Comparison of ENCODE assay signal across 1 cellular context in the genomic region with DNA sequence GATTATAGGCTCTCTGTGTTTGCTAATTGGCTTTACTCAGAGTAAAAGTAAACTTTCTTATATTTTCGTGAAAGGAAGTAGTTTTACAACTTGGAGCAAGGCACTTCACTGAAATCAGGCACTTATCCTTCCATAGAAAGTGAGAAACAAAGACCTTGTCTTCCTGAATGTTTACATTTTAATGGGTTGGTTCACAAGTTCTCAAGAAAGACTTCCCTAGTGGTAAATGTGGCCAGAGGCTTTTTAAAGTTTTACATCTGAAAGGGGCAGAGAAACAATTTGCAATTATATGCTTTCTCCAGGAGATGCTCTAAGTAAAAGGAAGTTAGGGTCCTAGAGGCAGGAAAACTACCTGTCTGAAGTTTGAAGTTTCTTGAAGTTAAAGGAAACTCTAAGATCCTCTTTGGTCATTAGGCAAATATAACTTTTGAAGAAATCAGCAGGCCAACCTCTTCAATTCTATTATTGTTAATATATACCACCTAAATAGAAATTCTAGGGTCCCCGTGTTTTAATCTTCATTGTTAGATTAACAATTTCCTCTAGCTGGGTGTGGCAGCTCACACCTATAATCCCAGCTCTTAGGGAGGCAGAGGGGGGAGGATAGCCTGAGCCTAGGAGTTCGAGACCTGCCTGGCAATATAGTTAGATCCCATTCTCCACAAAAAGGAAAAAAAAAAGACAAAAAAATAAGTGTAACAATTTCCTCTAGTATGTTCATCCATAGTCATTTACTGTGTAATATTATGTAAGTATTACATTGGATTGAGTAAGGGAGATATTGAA.
A peak's percentile ranks its signal among the peaks of the same experiment; 100 is the strongest.
TF ChIP-seq lines count a peak whose summit lies in the region.

No MANE protein-coding gene starts in this region.

TF ChIP-seq in GM23338, 12 proteins besides CTCF, POLR2A, EP300 and RAD21 (continued from another document):
- TF ChIP-seq, protein P1, sequence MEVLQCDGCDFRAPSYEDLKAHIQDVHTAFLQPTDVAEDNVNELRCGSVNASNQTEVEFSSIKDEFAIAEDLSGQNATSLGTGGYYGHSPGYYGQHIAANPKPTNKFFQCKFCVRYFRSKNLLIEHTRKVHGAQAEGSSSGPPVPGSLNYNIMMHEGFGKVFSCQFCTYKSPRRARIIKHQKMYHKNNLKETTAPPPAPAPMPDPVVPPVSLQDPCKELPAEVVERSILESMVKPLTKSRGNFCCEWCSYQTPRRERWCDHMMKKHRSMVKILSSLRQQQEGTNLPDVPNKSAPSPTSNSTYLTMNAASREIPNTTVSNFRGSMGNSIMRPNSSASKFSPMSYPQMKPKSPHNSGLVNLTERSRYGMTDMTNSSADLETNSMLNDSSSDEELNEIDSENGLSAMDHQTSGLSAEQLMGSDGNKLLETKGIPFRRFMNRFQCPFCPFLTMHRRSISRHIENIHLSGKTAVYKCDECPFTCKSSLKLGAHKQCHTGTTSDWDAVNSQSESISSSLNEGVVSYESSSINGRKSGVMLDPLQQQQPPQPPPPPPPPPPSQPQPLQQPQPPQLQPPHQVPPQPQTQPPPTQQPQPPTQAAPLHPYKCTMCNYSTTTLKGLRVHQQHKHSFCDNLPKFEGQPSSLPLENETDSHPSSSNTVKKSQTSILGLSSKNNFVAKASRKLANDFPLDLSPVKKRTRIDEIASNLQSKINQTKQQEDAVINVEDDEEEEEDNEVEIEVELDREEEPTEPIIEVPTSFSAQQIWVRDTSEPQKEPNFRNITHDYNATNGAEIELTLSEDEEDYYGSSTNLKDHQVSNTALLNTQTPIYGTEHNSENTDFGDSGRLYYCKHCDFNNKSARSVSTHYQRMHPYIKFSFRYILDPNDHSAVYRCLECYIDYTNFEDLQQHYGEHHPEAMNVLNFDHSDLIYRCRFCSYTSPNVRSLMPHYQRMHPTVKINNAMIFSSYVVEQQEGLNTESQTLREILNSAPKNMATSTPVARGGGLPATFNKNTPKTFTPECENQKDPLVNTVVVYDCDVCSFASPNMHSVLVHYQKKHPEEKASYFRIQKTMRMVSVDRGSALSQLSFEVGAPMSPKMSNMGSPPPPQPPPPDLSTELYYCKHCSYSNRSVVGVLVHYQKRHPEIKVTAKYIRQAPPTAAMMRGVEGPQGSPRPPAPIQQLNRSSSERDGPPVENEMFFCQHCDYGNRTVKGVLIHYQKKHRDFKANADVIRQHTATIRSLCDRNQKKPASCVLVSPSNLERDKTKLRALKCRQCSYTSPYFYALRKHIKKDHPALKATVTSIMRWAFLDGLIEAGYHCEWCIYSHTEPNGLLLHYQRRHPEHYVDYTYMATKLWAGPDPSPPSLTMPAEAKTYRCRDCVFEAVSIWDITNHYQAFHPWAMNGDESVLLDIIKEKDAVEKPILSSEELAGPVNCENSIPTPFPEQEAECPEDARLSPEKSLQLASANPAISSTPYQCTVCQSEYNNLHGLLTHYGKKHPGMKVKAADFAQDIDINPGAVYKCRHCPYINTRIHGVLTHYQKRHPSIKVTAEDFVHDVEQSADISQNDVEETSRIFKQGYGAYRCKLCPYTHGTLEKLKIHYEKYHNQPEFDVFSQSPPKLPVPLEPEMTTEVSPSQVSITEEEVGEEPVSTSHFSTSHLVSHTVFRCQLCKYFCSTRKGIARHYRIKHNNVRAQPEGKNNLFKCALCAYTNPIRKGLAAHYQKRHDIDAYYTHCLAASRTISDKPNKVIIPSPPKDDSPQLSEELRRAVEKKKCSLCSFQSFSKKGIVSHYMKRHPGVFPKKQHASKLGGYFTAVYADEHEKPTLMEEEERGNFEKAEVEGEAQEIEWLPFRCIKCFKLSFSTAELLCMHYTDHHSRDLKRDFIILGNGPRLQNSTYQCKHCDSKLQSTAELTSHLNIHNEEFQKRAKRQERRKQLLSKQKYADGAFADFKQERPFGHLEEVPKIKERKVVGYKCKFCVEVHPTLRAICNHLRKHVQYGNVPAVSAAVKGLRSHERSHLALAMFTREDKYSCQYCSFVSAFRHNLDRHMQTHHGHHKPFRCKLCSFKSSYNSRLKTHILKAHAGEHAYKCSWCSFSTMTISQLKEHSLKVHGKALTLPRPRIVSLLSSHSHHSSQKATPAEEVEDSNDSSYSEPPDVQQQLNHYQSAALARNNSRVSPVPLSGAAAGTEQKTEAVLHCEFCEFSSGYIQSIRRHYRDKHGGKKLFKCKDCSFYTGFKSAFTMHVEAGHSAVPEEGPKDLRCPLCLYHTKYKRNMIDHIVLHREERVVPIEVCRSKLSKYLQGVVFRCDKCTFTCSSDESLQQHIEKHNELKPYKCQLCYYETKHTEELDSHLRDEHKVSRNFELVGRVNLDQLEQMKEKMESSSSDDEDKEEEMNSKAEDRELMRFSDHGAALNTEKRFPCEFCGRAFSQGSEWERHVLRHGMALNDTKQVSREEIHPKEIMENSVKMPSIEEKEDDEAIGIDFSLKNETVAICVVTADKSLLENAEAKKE (CRISPR knock-in tag; IDR thresholded peaks at IDR 0.05), result 0 out of 2 replicates have a peak, but pooled peaks have one; percentile 53
- peak; percentile 57 for TF ChIP-seq POLR2AphosphoS5 (IDR thresholded peaks at IDR 0.05; ENCODE audit: low read depth)
